8 cellular contexts compared by ENCODE assay signal in the genomic region with DNA sequence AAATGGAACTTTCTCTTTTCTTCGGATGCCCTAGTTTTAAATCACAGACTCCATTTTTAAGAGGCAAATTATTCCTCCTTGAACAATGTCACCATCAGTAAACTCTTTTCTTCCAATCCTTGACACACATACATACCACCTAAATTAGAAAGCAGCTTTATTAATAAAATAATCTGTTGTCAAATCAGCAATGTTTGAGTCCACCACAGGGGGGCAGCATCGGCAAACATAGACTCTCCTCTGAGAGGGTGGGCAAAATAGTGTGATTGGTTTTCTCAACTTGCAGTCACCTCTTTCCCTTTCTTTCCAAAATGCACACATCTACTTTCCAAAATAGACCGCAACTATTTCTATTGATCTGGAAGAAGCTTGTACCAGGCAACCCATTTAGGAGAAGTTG.
DNase-seq lines count a peak whose midpoint lies in the region; ATAC-seq, FAIRE-seq and TF ChIP-seq lines count a peak whose summit lies in the region.

No MANE protein-coding gene starts in this region.

- no peaks in the 10 kb centered on the region for H3K9me3 ChIP-seq in mucosa of descending colon

- TF ChIP-seq CTCF in D721Med (IDR thresholded peaks at IDR 0.05; ENCODE audit: insufficient read depth, missing control alignments) (peak; percentile 26), mucosa of descending colon (IDR thresholded peaks at IDR 0.05) (peak; percentile 19)

- H3K4me1 ChIP-seq in mucosa of descending colon (ENCODE audit: low read depth) = no peaks in the 10 kb centered on the region

- no peak for FAIRE-seq in D721Med (lab: Jason Lieb, UNC)

- intact Hi-C loops in mucosa of descending colon (cut with DNase I, micrococcal nuclease) = no loop called here

- ATAC-seq in mucosa of descending colon = no peak
- no peak for ATAC-seq in HG02970 (IDR thresholded peaks at IDR 0.05; ENCODE audit: low FRiP score, unreplicated experiment)
- no peak for ATAC-seq in GM18511 (IDR thresholded peaks at IDR 0.05; ENCODE audit: unreplicated experiment)

- no peaks in the 10 kb centered on the region for H3K36me3 ChIP-seq in mucosa of descending colon (ENCODE audit: low read depth)

- H3K4me3 ChIP-seq in mucosa of descending colon = no peak overlapping the region

- DNase-seq in D721Med (ENCODE audit: insufficient read length, low spot score) = no peak
- DNase-seq in NAMALWA (ENCODE audit: low spot score) = peak; percentile 65
- peak in 3 of 4 experiments; percentile 6 to 42 (median 31) for DNase-seq in activated naive CD4-positive, alpha-beta T cell (lab: John Stamatoyannopoulos, UW)
- peak in 2 of 3 donors; percentile 39 to 47 for DNase-seq in mucosa of descending colon
- no peak for DNase-seq in medulla oblongata (ENCODE audit: extremely low spot score)
- DNase-seq in SK-N-DZ (ENCODE audit: low spot score) = no peak

Comparison
In these comparisons a context has a peak if more than half of its experiments do, and no peak if none do; other contexts are left out.
1. DNase-seq: peak in NAMALWA (single experiment), activated naive CD4-positive, alpha-beta T cell (3 of 4) and mucosa of descending colon (2 of 3); none in D721Med (single experiment), medulla oblongata (single experiment) and SK-N-DZ (single experiment).